In genomic region chr18:74142251-74142650, GRCh38 we compare ENCODE assay signal across 1 cellular context.
TF ChIP-seq lines count a peak whose summit lies in the region.

No MANE protein-coding gene starts in this region.

TF ChIP-seq in IMR-90, 13 proteins besides CTCF, POLR2A, EP300 and RAD21:
- no peak for TF ChIP-seq MXI1 (IDR thresholded peaks at IDR 0.05; ENCODE audit: borderline replicate concordance, low read depth, low read length)
